1 cellular context compared by ENCODE assay signal in the genomic region with DNA sequence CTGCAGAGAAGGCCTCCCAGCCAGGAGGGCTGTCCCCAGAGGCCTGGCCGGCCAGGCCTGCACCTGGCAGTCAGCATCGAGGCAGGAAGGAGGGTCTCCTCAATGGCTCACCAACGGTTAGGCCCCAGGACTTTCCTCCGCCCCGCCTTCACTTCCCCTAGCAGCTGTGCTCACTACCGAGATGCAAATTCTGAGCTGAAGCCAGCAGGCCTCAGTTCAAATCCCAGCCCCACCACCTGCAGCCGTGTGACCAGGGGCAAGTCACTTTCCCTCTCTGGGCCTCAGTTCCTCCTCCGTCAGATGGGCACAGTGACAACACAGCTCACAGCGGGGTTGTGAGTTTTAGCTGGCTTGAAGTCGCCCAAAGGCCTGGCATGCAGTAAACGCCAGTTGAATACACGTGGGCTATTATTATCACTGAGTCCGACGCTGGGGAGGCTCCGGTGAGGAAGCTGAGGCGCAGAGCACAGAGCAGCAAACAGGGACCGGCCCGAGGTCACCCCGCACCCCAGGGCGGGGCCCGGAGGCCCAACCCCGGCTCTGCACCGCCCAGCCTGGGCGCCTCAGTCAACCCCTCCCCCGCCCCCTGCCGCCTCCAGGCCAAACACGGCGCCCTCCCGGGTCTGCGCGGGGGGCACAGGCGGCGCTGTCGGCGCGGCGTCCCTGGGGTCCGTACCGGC.
A peak's percentile ranks its signal among the peaks of the same experiment; 100 is the strongest.
TF ChIP-seq lines count a peak whose summit lies in the region.

No MANE protein-coding gene starts in this region.

TF ChIP-seq in HEK293, 187 proteins besides CTCF, POLR2A, EP300 and RAD21 (continued from another document and continues in another):
- TF ChIP-seq, protein P1, sequence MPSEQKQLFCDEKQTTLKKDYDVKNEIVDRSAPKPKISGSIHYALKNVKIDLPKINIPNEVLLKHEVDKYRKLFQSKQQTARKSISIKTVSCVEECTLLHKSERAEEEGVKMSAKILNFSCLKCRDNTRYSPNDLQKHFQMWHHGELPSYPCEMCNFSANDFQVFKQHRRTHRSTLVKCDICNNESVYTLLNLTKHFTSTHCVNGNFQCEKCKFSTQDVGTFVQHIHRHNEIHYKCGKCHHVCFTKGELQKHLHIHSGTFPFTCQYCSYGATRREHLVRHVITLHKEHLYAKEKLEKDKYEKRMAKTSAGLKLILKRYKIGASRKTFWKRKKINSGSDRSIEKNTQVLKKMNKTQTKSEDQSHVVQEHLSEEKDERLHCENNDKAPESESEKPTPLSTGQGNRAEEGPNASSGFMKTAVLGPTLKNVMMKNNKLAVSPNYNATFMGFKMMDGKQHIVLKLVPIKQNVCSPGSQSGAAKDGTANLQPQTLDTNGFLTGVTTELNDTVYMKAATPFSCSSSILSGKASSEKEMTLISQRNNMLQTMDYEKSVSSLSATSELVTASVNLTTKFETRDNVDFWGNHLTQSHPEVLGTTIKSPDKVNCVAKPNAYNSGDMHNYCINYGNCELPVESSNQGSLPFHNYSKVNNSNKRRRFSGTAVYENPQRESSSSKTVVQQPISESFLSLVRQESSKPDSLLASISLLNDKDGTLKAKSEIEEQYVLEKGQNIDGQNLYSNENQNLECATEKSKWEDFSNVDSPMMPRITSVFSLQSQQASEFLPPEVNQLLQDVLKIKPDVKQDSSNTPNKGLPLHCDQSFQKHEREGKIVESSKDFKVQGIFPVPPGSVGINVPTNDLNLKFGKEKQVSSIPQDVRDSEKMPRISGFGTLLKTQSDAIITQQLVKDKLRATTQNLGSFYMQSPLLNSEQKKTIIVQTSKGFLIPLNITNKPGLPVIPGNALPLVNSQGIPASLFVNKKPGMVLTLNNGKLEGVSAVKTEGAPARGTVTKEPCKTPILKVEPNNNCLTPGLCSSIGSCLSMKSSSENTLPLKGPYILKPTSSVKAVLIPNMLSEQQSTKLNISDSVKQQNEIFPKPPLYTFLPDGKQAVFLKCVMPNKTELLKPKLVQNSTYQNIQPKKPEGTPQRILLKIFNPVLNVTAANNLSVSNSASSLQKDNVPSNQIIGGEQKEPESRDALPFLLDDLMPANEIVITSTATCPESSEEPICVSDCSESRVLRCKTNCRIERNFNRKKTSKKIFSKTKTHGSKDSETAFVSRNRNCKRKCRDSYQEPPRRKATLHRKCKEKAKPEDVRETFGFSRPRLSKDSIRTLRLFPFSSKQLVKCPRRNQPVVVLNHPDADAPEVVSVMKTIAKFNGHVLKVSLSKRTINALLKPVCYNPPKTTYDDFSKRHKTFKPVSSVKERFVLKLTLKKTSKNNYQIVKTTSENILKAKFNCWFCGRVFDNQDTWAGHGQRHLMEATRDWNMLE (tag by site-specific recombination; conservative IDR thresholded peaks at IDR 0.05; ENCODE audit: low read depth), result no peak
- no peak for TF ChIP-seq TCF7L2 (IDR thresholded peaks at IDR 0.05; ENCODE audit: borderline replicate concordance, low read depth, low read length)
- no peak for TF ChIP-seq KLF16 (tag by site-specific recombination; IDR thresholded peaks at IDR 0.05)
- TF ChIP-seq, protein P2, sequence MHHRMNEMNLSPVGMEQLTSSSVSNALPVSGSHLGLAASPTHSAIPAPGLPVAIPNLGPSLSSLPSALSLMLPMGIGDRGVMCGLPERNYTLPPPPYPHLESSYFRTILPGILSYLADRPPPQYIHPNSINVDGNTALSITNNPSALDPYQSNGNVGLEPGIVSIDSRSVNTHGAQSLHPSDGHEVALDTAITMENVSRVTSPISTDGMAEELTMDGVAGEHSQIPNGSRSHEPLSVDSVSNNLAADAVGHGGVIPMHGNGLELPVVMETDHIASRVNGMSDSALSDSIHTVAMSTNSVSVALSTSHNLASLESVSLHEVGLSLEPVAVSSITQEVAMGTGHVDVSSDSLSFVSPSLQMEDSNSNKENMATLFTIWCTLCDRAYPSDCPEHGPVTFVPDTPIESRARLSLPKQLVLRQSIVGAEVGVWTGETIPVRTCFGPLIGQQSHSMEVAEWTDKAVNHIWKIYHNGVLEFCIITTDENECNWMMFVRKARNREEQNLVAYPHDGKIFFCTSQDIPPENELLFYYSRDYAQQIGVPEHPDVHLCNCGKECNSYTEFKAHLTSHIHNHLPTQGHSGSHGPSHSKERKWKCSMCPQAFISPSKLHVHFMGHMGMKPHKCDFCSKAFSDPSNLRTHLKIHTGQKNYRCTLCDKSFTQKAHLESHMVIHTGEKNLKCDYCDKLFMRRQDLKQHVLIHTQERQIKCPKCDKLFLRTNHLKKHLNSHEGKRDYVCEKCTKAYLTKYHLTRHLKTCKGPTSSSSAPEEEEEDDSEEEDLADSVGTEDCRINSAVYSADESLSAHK (tag by site-specific recombination; IDR thresholded peaks at IDR 0.05), result no peak
- TF ChIP-seq GLIS2 (tag by site-specific recombination; IDR thresholded peaks at IDR 0.05), result 0 out of 2 replicates have a peak, but pooled peaks have one; percentile 16
- TF ChIP-seq ZNF404 (tag by site-specific recombination; IDR thresholded peaks at IDR 0.05), result no peak
- TF ChIP-seq SP2 (tag by site-specific recombination; IDR thresholded peaks at IDR 0.05), result peak; percentile 66
- TF ChIP-seq, protein P3, sequence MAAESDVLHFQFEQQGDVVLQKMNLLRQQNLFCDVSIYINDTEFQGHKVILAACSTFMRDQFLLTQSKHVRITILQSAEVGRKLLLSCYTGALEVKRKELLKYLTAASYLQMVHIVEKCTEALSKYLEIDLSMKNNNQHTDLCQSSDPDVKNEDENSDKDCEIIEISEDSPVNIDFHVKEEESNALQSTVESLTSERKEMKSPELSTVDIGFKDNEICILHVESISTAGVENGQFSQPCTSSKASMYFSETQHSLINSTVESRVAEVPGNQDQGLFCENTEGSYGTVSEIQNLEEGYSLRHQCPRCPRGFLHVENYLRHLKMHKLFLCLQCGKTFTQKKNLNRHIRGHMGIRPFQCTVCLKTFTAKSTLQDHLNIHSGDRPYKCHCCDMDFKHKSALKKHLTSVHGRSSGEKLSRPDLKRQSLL (tag by site-specific recombination; IDR thresholded peaks at IDR 0.05), result no peak
- TF ChIP-seq, protein P4, sequence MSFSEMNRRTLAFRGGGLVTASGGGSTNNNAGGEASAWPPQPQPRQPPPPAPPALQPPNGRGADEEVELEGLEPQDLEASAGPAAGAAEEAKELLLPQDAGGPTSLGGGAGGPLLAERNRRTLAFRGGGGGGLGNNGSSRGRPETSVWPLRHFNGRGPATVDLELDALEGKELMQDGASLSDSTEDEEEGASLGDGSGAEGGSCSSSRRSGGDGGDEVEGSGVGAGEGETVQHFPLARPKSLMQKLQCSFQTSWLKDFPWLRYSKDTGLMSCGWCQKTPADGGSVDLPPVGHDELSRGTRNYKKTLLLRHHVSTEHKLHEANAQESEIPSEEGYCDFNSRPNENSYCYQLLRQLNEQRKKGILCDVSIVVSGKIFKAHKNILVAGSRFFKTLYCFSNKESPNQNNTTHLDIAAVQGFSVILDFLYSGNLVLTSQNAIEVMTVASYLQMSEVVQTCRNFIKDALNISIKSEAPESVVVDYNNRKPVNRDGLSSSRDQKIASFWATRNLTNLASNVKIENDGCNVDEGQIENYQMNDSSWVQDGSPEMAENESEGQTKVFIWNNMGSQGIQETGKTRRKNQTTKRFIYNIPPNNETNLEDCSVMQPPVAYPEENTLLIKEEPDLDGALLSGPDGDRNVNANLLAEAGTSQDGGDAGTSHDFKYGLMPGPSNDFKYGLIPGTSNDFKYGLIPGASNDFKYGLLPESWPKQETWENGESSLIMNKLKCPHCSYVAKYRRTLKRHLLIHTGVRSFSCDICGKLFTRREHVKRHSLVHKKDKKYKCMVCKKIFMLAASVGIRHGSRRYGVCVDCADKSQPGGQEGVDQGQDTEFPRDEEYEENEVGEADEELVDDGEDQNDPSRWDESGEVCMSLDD (tag by site-specific recombination; IDR thresholded peaks at IDR 0.05), result no peak
- TF ChIP-seq ZNF157 (tag by site-specific recombination; IDR thresholded peaks at IDR 0.05), result no peak
- no peak for TF ChIP-seq YY2 (tag by site-specific recombination; IDR thresholded peaks at IDR 0.05)
- no peak for TF ChIP-seq ZBTB1 (tag by site-specific recombination; IDR thresholded peaks at IDR 0.05)
- TF ChIP-seq ZNF23 (tag by site-specific recombination; IDR thresholded peaks at IDR 0.05; ENCODE audit: borderline replicate concordance), result no peak
- TF ChIP-seq ZNF514 (tag by site-specific recombination; IDR thresholded peaks at IDR 0.05), result no peak
- TF ChIP-seq EGR2 (tag by site-specific recombination; IDR thresholded peaks at IDR 0.05; ENCODE audit: low read depth), result 0 out of 2 replicates have a peak, but pooled peaks have one; percentile 15
- TF ChIP-seq ZNF37A (tag by site-specific recombination; IDR thresholded peaks at IDR 0.05), result no peak
- TF ChIP-seq ZBTB17 (tag by site-specific recombination; IDR thresholded peaks at IDR 0.05), result no peak
- TF ChIP-seq ZNF558 (tag by site-specific recombination; IDR thresholded peaks at IDR 0.05), result no peak
- no peak for TF ChIP-seq ZNF777 (tag by site-specific recombination; IDR thresholded peaks at IDR 0.05; ENCODE audit: borderline replicate concordance)
- TF ChIP-seq ZNF266 (tag by site-specific recombination; IDR thresholded peaks at IDR 0.05; ENCODE audit: low read depth), result no peak
- no peak for TF ChIP-seq ZFP41 (tag by site-specific recombination; IDR thresholded peaks at IDR 0.05; ENCODE audit: borderline replicate concordance)
- peak; percentile 33; the same call in 1 of the 2 replicates for TF ChIP-seq KLF1 (tag by site-specific recombination; IDR thresholded peaks at IDR 0.05)
- no peak for TF ChIP-seq ZNF19 (tag by site-specific recombination; IDR thresholded peaks at IDR 0.05; ENCODE audit: low read depth)
- TF ChIP-seq ZNF571 (tag by site-specific recombination; IDR thresholded peaks at IDR 0.05), result no peak
- TF ChIP-seq ZNF24 (tag by site-specific recombination; IDR thresholded peaks at IDR 0.05), result no peak
- no peak for TF ChIP-seq ZFP3 (tag by site-specific recombination; IDR thresholded peaks at IDR 0.05; ENCODE audit: low read depth)
- TF ChIP-seq ZNF670 (tag by site-specific recombination; IDR thresholded peaks at IDR 0.05; ENCODE audit: low read depth), result no peak
- TF ChIP-seq ZNF121 (tag by site-specific recombination; IDR thresholded peaks at IDR 0.05), result 0 out of 2 replicates have a peak, but pooled peaks have one; percentile 12
- TF ChIP-seq ZIC2 (tag by site-specific recombination; IDR thresholded peaks at IDR 0.05), result peak; percentile 20; the same call in 1 of the 2 replicates
- TF ChIP-seq ZNF785 (tag by site-specific recombination; IDR thresholded peaks at IDR 0.05), result no peak
- TF ChIP-seq ZNF701 (tag by site-specific recombination; IDR thresholded peaks at IDR 0.05), result no peak
- TF ChIP-seq, protein P5, sequence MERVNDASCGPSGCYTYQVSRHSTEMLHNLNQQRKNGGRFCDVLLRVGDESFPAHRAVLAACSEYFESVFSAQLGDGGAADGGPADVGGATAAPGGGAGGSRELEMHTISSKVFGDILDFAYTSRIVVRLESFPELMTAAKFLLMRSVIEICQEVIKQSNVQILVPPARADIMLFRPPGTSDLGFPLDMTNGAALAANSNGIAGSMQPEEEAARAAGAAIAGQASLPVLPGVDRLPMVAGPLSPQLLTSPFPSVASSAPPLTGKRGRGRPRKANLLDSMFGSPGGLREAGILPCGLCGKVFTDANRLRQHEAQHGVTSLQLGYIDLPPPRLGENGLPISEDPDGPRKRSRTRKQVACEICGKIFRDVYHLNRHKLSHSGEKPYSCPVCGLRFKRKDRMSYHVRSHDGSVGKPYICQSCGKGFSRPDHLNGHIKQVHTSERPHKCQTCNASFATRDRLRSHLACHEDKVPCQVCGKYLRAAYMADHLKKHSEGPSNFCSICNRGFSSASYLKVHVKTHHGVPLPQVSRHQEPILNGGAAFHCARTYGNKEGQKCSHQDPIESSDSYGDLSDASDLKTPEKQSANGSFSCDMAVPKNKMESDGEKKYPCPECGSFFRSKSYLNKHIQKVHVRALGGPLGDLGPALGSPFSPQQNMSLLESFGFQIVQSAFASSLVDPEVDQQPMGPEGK (tag by site-specific recombination; IDR thresholded peaks at IDR 0.05), result no peak
- no peak for TF ChIP-seq ZNF302 (tag by site-specific recombination; IDR thresholded peaks at IDR 0.05; ENCODE audit: low read depth)
- TF ChIP-seq ZNF140 (tag by site-specific recombination; IDR thresholded peaks at IDR 0.05), result no peak
- TF ChIP-seq KLF9 (tag by site-specific recombination; IDR thresholded peaks at IDR 0.05; ENCODE audit: low read depth), result peak; percentile 49
- peak; percentile 66 for TF ChIP-seq ZNF335 (tag by site-specific recombination; conservative IDR thresholded peaks at IDR 0.05)
- TF ChIP-seq SETDB1 (IDR thresholded peaks at IDR 0.05; ENCODE audit: insufficient read length, low read length), result no peak
- TF ChIP-seq, protein P6, sequence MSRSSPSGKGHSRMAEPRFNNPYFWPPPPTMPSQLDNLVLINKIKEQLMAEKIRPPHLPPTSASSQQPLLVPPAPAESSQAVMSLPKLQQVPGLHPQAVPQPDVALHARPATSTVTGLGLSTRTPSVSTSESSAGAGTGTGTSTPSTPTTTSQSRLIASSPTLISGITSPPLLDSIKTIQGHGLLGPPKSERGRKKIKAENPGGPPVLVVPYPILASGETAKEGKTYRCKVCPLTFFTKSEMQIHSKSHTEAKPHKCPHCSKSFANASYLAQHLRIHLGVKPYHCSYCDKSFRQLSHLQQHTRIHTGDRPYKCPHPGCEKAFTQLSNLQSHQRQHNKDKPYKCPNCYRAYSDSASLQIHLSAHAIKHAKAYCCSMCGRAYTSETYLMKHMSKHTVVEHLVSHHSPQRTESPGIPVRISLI (tag by site-specific recombination; IDR thresholded peaks at IDR 0.05), result no peak
- TF ChIP-seq HOXC10 (CRISPR knock-in tag; IDR thresholded peaks at IDR 0.05), result no peak
- TF ChIP-seq, protein P7, sequence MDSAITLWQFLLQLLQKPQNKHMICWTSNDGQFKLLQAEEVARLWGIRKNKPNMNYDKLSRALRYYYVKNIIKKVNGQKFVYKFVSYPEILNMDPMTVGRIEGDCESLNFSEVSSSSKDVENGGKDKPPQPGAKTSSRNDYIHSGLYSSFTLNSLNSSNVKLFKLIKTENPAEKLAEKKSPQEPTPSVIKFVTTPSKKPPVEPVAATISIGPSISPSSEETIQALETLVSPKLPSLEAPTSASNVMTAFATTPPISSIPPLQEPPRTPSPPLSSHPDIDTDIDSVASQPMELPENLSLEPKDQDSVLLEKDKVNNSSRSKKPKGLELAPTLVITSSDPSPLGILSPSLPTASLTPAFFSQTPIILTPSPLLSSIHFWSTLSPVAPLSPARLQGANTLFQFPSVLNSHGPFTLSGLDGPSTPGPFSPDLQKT (IDR thresholded peaks at IDR 0.05; ENCODE audit: borderline replicate concordance, low read depth, low read length), result no peak
- TF ChIP-seq ZNF292 (tag by site-specific recombination; IDR thresholded peaks at IDR 0.05; ENCODE audit: borderline replicate concordance, low read depth), result no peak
- TF ChIP-seq ZNF629 (tag by site-specific recombination; IDR thresholded peaks at IDR 0.05), result no peak; the same call in 1 of the 2 replicates
- TF ChIP-seq ZNF112 (tag by site-specific recombination; IDR thresholded peaks at IDR 0.05), result no peak
- TF ChIP-seq, protein P8, sequence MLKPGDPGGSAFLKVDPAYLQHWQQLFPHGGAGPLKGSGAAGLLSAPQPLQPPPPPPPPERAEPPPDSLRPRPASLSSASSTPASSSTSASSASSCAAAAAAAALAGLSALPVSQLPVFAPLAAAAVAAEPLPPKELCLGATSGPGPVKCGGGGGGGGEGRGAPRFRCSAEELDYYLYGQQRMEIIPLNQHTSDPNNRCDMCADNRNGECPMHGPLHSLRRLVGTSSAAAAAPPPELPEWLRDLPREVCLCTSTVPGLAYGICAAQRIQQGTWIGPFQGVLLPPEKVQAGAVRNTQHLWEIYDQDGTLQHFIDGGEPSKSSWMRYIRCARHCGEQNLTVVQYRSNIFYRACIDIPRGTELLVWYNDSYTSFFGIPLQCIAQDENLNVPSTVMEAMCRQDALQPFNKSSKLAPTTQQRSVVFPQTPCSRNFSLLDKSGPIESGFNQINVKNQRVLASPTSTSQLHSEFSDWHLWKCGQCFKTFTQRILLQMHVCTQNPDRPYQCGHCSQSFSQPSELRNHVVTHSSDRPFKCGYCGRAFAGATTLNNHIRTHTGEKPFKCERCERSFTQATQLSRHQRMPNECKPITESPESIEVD (tag by site-specific recombination; IDR thresholded peaks at IDR 0.05), result no peak
- TF ChIP-seq TRIM28 (IDR thresholded peaks at IDR 0.05; ENCODE audit: borderline replicate concordance, low read length), result no peak
